26 cellular contexts compared by ENCODE assay signal in genomic region chr1:66893712-66894111, GRCh38.
"Had no signal": no experiment of that assay in that cellular context is flagged by ENCODE, and none has a peak within 500 bp of the region (broad histone marks: within the 10 kb centered on the region; RNA-seq: fewer than 3 reads in every experiment).

No MANE protein-coding gene starts in this region.

- DNase-seq: hypothalamus; immature natural killer cell; kidney; left colon; left lung; lower lobe of right lung; mammary epithelial cell; mesenchymal stem cell; naive thymus-derived CD8-positive, alpha-beta T cell; occipital lobe; ovary; retina; right cardiac atrium; sigmoid colon; small intestine; spleen; stimulated activated CD4-positive, alpha-beta T cell treated with anti-CD3 and anti-CD28 coated beads, Interleukin-4, amount 100 ng/mL, for 24 hours; stimulated activated naive CD4-positive, alpha-beta T cell treated with Interleukin-2 at 50 U/mL for 16 hours; stimulated activated naive CD8-positive, alpha-beta T cell treated with anti-CD3 and anti-CD28 coated beads, Interleukin-15, amount 100 ng/mL, for 72 hours; substantia nigra; uterus had no signal

- H3K27ac Mint-ChIP-seq: immature natural killer cell; naive thymus-derived CD8-positive, alpha-beta T cell; nephron; progenitor cell of endocrine pancreas; stimulated activated memory B cell treated with anti-CD40 and anti-IgM and Interleukin-4, amounts not matched to agents 10 μg/mL and 1 μg/mL and 100 μg/mL, for 72 hours; stimulated activated naive CD8-positive, alpha-beta T cell treated with anti-CD3 and anti-CD28 coated beads, Interleukin-15, amount 100 ng/mL, for 72 hours; type B pancreatic cell had no signal

- H3K36me3 Mint-ChIP-seq: immature natural killer cell; stimulated activated memory B cell treated with anti-CD40 and anti-IgM and Interleukin-4, amounts not matched to agents 10 μg/mL and 1 μg/mL and 100 μg/mL, for 72 hours had no signal

- H3K9me3 Mint-ChIP-seq: immature natural killer cell; nephron; neural crest cell; stimulated activated naive CD8-positive, alpha-beta T cell treated with anti-CD3 and anti-CD28 coated beads, Interleukin-15, amount 100 ng/mL, for 72 hours; type B pancreatic cell had no signal

- H3K4me1 Mint-ChIP-seq: immature natural killer cell; naive thymus-derived CD8-positive, alpha-beta T cell; nephron; neural crest cell; stimulated activated memory B cell treated with anti-CD40 and anti-IgM and Interleukin-4, amounts not matched to agents 10 μg/mL and 1 μg/mL and 100 μg/mL, for 72 hours; stimulated activated naive CD8-positive, alpha-beta T cell treated with anti-CD3 and anti-CD28 coated beads, Interleukin-15, amount 100 ng/mL, for 72 hours had no signal

- ATAC-seq: left colon; left lung; lower lobe of right lung; naive thymus-derived CD8-positive, alpha-beta T cell; right cardiac atrium; stimulated activated memory B cell treated with anti-CD40 and anti-IgM and Interleukin-4, amounts not matched to agents 10 μg/mL and 1 μg/mL and 100 μg/mL, for 72 hours; stimulated activated naive CD8-positive, alpha-beta T cell treated with anti-CD3 and anti-CD28 coated beads, Interleukin-15, amount 100 ng/mL, for 72 hours had no signal

- H3K4me3 Mint-ChIP-seq: immature natural killer cell; naive thymus-derived CD8-positive, alpha-beta T cell; nephron; neural crest cell; stimulated activated memory B cell treated with anti-CD40 and anti-IgM and Interleukin-4, amounts not matched to agents 10 μg/mL and 1 μg/mL and 100 μg/mL, for 72 hours; stimulated activated naive CD8-positive, alpha-beta T cell treated with anti-CD3 and anti-CD28 coated beads, Interleukin-15, amount 100 ng/mL, for 72 hours; type B pancreatic cell had no signal
